In the genomic region with DNA sequence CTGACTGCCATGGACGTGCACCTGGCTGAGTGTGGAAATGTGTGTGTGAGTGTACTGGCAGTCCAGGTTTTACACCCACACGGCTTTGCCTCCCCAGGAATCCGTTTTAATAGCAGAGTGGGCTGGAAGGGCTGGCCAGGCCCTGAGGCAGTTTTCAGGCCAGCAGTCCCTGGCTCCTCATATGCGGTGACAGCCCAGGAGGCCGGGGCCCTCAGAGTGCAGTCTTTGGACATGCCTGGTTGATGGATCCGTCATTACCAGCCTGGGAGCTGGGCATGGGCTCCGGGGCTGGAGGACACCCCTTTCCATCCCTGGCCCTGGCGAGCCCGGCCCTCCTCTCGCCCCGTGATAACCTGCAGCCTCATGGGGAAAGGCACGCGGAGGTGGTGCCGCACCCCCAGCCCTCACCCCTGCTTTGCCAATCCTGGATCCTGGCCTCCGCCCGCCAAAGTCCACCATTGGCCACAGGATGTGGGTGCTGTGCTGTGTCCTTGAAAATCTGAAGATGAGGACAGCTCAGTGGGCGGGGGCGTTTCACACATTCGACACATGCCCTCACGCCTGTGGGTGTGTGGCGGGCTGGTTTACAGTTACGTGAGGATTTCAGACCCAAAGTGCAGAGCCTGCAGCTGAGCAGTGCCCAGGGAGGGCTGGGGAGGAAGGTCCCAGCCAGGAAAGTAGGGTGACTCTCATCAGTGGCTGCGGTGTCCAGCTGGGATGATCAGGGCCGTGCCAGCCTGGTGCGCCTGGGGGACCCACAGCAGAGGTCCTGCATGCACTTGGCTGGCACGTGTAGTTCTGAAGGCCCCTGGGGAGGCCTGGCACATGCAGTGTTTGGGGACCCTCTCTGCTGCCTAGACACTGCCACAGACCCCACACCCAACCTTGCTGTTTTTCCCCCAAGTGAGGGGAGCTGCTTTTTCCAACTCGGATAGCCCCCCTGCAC, we compare ENCODE assay signal across 19 cellular contexts. TPM values are rescaled to one million over a fixed set of nuclear protein-coding genes. Genes with fewer than 3 reads are reported as not detected.
DNase-seq lines count a peak whose midpoint lies in the region; ATAC-seq and TF ChIP-seq lines count a peak whose summit lies in the region.
"Had no signal": no experiment of that assay in that cellular context is flagged by ENCODE, and none has a peak within 500 bp of the region (broad histone marks: within the 10 kb centered on the region; RNA-seq: fewer than 3 reads in every experiment).

No MANE protein-coding gene starts in this region.

- no peak overlapping the region for H3K27ac Mint-ChIP-seq in WTC11
- peak overlapping the region; percentile 39 to 87 (median 74) for H3K27ac Mint-ChIP-seq in immature natural killer cell
- H3K27ac Mint-ChIP-seq: stimulated activated memory B cell treated with anti-CD40 and anti-IgM and Interleukin-4, amounts not matched to agents 10 μg/mL and 1 μg/mL and 100 μg/mL, for 72 hours had no signal

- peaks cover 39 to 98% (median 88%) of the 10 kb centered on the region in 10 experiments for H3K4me1 ChIP-seq in BLaER1 treated with 17β-estradiol and CSF1 and Interleukin-3, amounts not matched to agents 10 nM and 100 nM
- H3K4me1 ChIP-seq: adrenal gland, colonic mucosa had no signal

- peaks cover 0 to 11% (median 0%) of the 10 kb centered on the region in 11 experiments; a peak in 3 of 22 replicates for H3K27me3 ChIP-seq in BLaER1 treated with 17β-estradiol and CSF1 and Interleukin-3, amounts not matched to agents 10 nM and 100 nM
- H3K27me3 ChIP-seq: adrenal gland, breast epithelium, colonic mucosa had no signal

- H3K9me3 Mint-ChIP-seq in WTC11: no peaks in the 10 kb centered on the region
- H3K9me3 Mint-ChIP-seq in immature natural killer cell: no peaks in the 10 kb centered on the region
- H3K9me3 Mint-ChIP-seq: activated T-cell treated with anti-CD3 and anti-CD28 coated beads, Interleukin-2, amount 50 U/mL, for 4 hours; stimulated activated memory B cell treated with anti-CD40 and anti-IgM and Interleukin-4, amounts not matched to agents 10 μg/mL and 1 μg/mL and 100 μg/mL, for 72 hours had no signal

- no peaks in the 10 kb centered on the region for H3K9me3 ChIP-seq in BLaER1 treated with 17β-estradiol and CSF1 and Interleukin-3, amounts not matched to agents 10 nM and 100 nM (replicated peaks in 1 of 11)
- H3K9me3 ChIP-seq: adrenal gland, breast epithelium, colonic mucosa, SJCRH30, suprapubic skin had no signal

- H3K27ac ChIP-seq in BLaER1 treated with 17β-estradiol and CSF1 and Interleukin-3, amounts not matched to agents 10 nM and 100 nM: peak overlapping the region in 7 of 11 experiments; percentile 35 to 60 (median 54); a peak in 13 of 22 replicates
- H3K27ac ChIP-seq: adrenal gland, breast epithelium, colonic mucosa, SJCRH30, suprapubic skin had no signal

- no peak for ATAC-seq in WTC11
- ATAC-seq in GM21526 (IDR thresholded peaks at IDR 0.05; ENCODE audit: low FRiP score, unreplicated experiment): no peak
- ATAC-seq: activated T-cell treated with anti-CD3 and anti-CD28 coated beads, Interleukin-2, amount 50 U/mL, for 4 hours had no signal

- POLR2A ChIA-PET in WTC11 (lab: Charles Lee): no interaction called here

- H4K20me1 ChIP-seq in BLaER1 treated with 17β-estradiol and CSF1 and Interleukin-3, amounts not matched to agents 10 nM and 100 nM: peaks cover 0 to 56% (median 6%) of the 10 kb centered on the region in 11 experiments; a peak in 7 of 22 replicates

- H3K4me2 ChIP-seq in BLaER1 treated with 17β-estradiol and CSF1 and Interleukin-3, amounts not matched to agents 10 nM and 100 nM: peak overlapping the region; percentile 58 to 99 (median 87)

- peak overlapping the region in 8 of 11 experiments; percentile 27 to 65 (median 53); a peak in 15 of 22 replicates for H3K9ac ChIP-seq in BLaER1 treated with 17β-estradiol and CSF1 and Interleukin-3, amounts not matched to agents 10 nM and 100 nM

- H3K4me3 Mint-ChIP-seq in WTC11 (no peak overlapping the region), immature natural killer cell (peak overlapping the region; percentile 59 to 74 (median 69))
- H3K4me3 Mint-ChIP-seq: activated T-cell treated with anti-CD3 and anti-CD28 coated beads, Interleukin-2, amount 50 U/mL, for 4 hours; stimulated activated memory B cell treated with anti-CD40 and anti-IgM and Interleukin-4, amounts not matched to agents 10 μg/mL and 1 μg/mL and 100 μg/mL, for 72 hours had no signal

- H3K4me1 Mint-ChIP-seq in WTC11: no peaks in the 10 kb centered on the region
- peaks cover 34 to 45% of the 10 kb centered on the region in 2 donors for H3K4me1 Mint-ChIP-seq in immature natural killer cell

- DNase-seq in WTC11 (ENCODE audit: low spot score): no peak
- peak; percentile 60 to 62 (median 62) for DNase-seq in immature natural killer cell
- DNase-seq in occipital lobe (lab: John Stamatoyannopoulos, UW): peak; percentile 74
- no peak for DNase-seq in foreskin fibroblast
- DNase-seq in activated CD4-positive, alpha-beta T cell treated with anti-CD3 and anti-CD28 coated beads for 48 hours: no peak
- DNase-seq in activated T-cell treated with anti-CD3 and anti-CD28 coated beads, Interleukin-2, amount 50 U/mL, for 48 hours: no peak
- DNase-seq: activated CD4-positive, CD25-positive, alpha-beta regulatory T cell treated with anti-CD3 and anti-CD28 coated beads, Interleukin-2, amount 50 U/mL, for 72 hours; activated naive CD4-positive, alpha-beta T cell; activated T-cell treated with anti-CD3 and anti-CD28 coated beads, Interleukin-2, amount 50 U/mL, for 4 hours; C1 segment of cervical spinal cord; colonic mucosa had no signal

- H3K4me3 ChIP-seq in BLaER1 treated with 17β-estradiol and CSF1 and Interleukin-3, amounts not matched to agents 10 nM and 100 nM: peak overlapping the region in 6 of 10 experiments; percentile 18 to 55 (median 36); a peak in 8 of 20 replicates
- H3K4me3 ChIP-seq in foreskin fibroblast (ENCODE audit: low read depth in 1 of 2, low read length in 2 of 2): no peak overlapping the region
- H3K4me3 ChIP-seq: adrenal gland, colonic mucosa, lung, SJCRH30, suprapubic skin had no signal

- TF ChIP-seq CTCF in WTC11 (IDR thresholded peaks at IDR 0.05) (no peak), foreskin fibroblast (IDR thresholded peaks at IDR 0.05; ENCODE audit: low read depth, low read length) (no peak)

- H3K36me3 Mint-ChIP-seq in WTC11 (no peaks in the 10 kb centered on the region), immature natural killer cell (no peaks in the 10 kb centered on the region)
- H3K36me3 Mint-ChIP-seq: stimulated activated memory B cell treated with anti-CD40 and anti-IgM and Interleukin-4, amounts not matched to agents 10 μg/mL and 1 μg/mL and 100 μg/mL, for 72 hours had no signal

- H3K36me3 ChIP-seq in BLaER1 treated with 17β-estradiol and CSF1 and Interleukin-3, amounts not matched to agents 10 nM and 100 nM: no peaks in the 10 kb centered on the region
- H3K36me3 ChIP-seq: adrenal gland, breast epithelium, colonic mucosa, SJCRH30, suprapubic skin had no signal

- no peaks in the 10 kb centered on the region for H3K27me3 Mint-ChIP-seq in WTC11 (ENCODE audit: low read depth)
- peaks cover 0 to 2% (median 0%) of the 10 kb centered on the region in 3 donors for H3K27me3 Mint-ChIP-seq in immature natural killer cell (ENCODE audit: low read depth in 3 of 3)

- CTCF ChIA-PET in WTC11 (lab: Charles Lee): interaction anchor here (0.6 to 4.0 kb wide), 3 partner anchors 26 to 56 kb away, joined by 3 to 39 read pairs (median 3); no protein-coding TSS in a partner anchor

TF ChIP-seq in WTC11, 78 proteins besides CTCF, POLR2A, EP300 and RAD21:
- 0 out of 2 replicates have a peak, but pooled peaks have one; percentile 7 for TF ChIP-seq NFYB (CRISPR knock-in tag; conservative IDR thresholded peaks at IDR 0.05; ENCODE audit: low read depth)
- TF ChIP-seq, protein P1, sequence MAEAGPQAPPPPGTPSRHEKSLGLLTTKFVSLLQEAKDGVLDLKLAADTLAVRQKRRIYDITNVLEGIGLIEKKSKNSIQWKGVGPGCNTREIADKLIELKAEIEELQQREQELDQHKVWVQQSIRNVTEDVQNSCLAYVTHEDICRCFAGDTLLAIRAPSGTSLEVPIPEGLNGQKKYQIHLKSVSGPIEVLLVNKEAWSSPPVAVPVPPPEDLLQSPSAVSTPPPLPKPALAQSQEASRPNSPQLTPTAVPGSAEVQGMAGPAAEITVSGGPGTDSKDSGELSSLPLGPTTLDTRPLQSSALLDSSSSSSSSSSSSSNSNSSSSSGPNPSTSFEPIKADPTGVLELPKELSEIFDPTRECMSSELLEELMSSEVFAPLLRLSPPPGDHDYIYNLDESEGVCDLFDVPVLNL (CRISPR knock-in tag; IDR thresholded peaks at IDR 0.05; ENCODE audit: borderline replicate concordance, low read depth): no peak
- TF ChIP-seq, protein P2, sequence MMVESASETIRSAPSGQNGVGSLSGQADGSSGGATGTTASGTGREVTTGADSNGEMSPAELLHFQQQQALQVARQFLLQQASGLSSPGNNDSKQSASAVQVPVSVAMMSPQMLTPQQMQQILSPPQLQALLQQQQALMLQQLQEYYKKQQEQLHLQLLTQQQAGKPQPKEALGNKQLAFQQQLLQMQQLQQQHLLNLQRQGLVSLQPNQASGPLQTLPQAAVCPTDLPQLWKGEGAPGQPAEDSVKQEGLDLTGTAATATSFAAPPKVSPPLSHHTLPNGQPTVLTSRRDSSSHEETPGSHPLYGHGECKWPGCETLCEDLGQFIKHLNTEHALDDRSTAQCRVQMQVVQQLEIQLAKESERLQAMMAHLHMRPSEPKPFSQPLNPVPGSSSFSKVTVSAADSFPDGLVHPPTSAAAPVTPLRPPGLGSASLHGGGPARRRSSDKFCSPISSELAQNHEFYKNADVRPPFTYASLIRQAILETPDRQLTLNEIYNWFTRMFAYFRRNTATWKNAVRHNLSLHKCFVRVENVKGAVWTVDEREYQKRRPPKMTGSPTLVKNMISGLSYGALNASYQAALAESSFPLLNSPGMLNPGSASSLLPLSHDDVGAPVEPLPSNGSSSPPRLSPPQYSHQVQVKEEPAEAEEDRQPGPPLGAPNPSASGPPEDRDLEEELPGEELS (CRISPR knock-in tag; IDR thresholded peaks at IDR 0.05): no peak

RNA-seq across cellular contexts. Expression of a gene that starts 55.1 kb away (rescaled TPM):
- total RNA-seq in WTC11 (2021) (23.0 to 27.0 TPM (median 25.0 TPM) in 3 replicates), occipital lobe (9.5 TPM)
- polyA plus RNA-seq in immature natural killer cell: 1 to 10 TPM; 1.1 to 3.9 (median 2.2) TPM

Comparison
In these comparisons a context has a peak if more than half of its experiments do, and no peak if none do; other contexts are left out.
1. H3K4me3 ChIP-seq: peak in BLaER1 treated with 17β-estradiol and CSF1 and Interleukin-3, amounts not matched to agents 10 nM and 100 nM (6 of 10); none in foreskin fibroblast (0 of 2).
2. DNase-seq: peak in immature natural killer cell (3 of 3) and occipital lobe (single experiment); none in WTC11 (single experiment), foreskin fibroblast (0 of 2), activated CD4-positive, alpha-beta T cell treated with anti-CD3 and anti-CD28 coated beads for 48 hours (single experiment) and activated T-cell treated with anti-CD3 and anti-CD28 coated beads, Interleukin-2, amount 50 U/mL, for 48 hours (0 of 2).